In genomic region chr19:35754365-35755139, GRCh38 we compare ENCODE assay signal across 14 cellular contexts. TPM values are rescaled to one million over a fixed set of nuclear protein-coding genes. Genes with fewer than 3 reads are reported as not detected.
DNase-seq lines count a peak whose midpoint lies in the region; ATAC-seq, FAIRE-seq and TF ChIP-seq lines count a peak whose summit lies in the region.
"Had no signal": no experiment of that assay in that cellular context is flagged by ENCODE, and none has a peak within 500 bp of the region (broad histone marks: within the 10 kb centered on the region; RNA-seq: fewer than 3 reads in every experiment).

No MANE protein-coding gene starts in this region.

- H3K27me3 Mint-ChIP-seq in CD8-positive, alpha-beta T cell (ENCODE audit: low read depth) = peaks cover 9% of the 10 kb centered on the region
- no peaks in the 10 kb centered on the region for H3K27me3 Mint-ChIP-seq in activated T-helper 1 cell treated with anti-CD3 and anti-CD28 coated beads, Interleukin-12 subunit alpha, Interleukin-12 subunit beta, Interleukin-2, Interleukin-4 antibody, amounts not matched to agents 30 ng/mL and 10 ng/mL and 1 ng/mL, durations not matched to agents 14 hours and 24 hours and 36 hours (ENCODE audit: insufficient read depth)

- no peaks in the 10 kb centered on the region for H3K9me3 Mint-ChIP-seq in CD8-positive, alpha-beta T cell
- H3K9me3 Mint-ChIP-seq in activated T-helper 1 cell treated with anti-CD3 and anti-CD28 coated beads, Interleukin-12 subunit alpha, Interleukin-12 subunit beta, Interleukin-2, Interleukin-4 antibody, amounts not matched to agents 30 ng/mL and 10 ng/mL and 1 ng/mL, durations not matched to agents 14 hours and 24 hours and 36 hours = no peaks in the 10 kb centered on the region
- H3K9me3 Mint-ChIP-seq: activated T-cell treated with anti-CD3 and anti-CD28 coated beads, Interleukin-2, amount 50 U/mL, for 72 hours; CD4-positive, CD25-positive, alpha-beta regulatory T cell had no signal

- POLR2A ChIA-PET in CD8-positive, alpha-beta T cell (lab: Charles Lee) = no interaction called here

- peaks cover 36% of the 10 kb centered on the region for H3K4me1 Mint-ChIP-seq in CD8-positive, alpha-beta T cell (ENCODE audit: low read depth)
- peaks cover 37% of the 10 kb centered on the region for H3K4me1 Mint-ChIP-seq in activated T-helper 1 cell treated with anti-CD3 and anti-CD28 coated beads, Interleukin-12 subunit alpha, Interleukin-12 subunit beta, Interleukin-2, Interleukin-4 antibody, amounts not matched to agents 30 ng/mL and 10 ng/mL and 1 ng/mL, durations not matched to agents 14 hours and 24 hours and 36 hours (ENCODE audit: low read depth)

- CTCF ChIA-PET in CD8-positive, alpha-beta T cell (lab: Charles Lee) = no interaction called here

- no peak for FAIRE-seq in GM19239 (lab: Jason Lieb, UNC)

- no peak overlapping the region for H3K27ac Mint-ChIP-seq in CD8-positive, alpha-beta T cell
- H3K27ac Mint-ChIP-seq in activated T-helper 1 cell treated with anti-CD3 and anti-CD28 coated beads, Interleukin-12 subunit alpha, Interleukin-12 subunit beta, Interleukin-2, Interleukin-4 antibody, amounts not matched to agents 30 ng/mL and 10 ng/mL and 1 ng/mL, durations not matched to agents 14 hours and 24 hours and 36 hours = no peak overlapping the region
- H3K27ac Mint-ChIP-seq: activated T-cell treated with anti-CD3 and anti-CD28 coated beads, Interleukin-2, amount 50 U/mL, for 72 hours; CD4-positive, CD25-positive, alpha-beta regulatory T cell had no signal

- peaks cover 21% of the 10 kb centered on the region for H3K36me3 Mint-ChIP-seq in CD8-positive, alpha-beta T cell
- peaks cover 16% of the 10 kb centered on the region for H3K36me3 Mint-ChIP-seq in activated T-helper 1 cell treated with anti-CD3 and anti-CD28 coated beads, Interleukin-12 subunit alpha, Interleukin-12 subunit beta, Interleukin-2, Interleukin-4 antibody, amounts not matched to agents 30 ng/mL and 10 ng/mL and 1 ng/mL, durations not matched to agents 14 hours and 24 hours and 36 hours (ENCODE audit: low read depth)
- H3K36me3 Mint-ChIP-seq: CD4-positive, CD25-positive, alpha-beta regulatory T cell had no signal

- in situ Hi-C loops in KBM-7 (cut with MboI; ENCODE audit: low pct_unique_long_range_greater_than_20kb, low sequenced_read_pairs) = no loop called here

- H3K4me3 Mint-ChIP-seq in CD8-positive, alpha-beta T cell = peak overlapping the region; percentile 29
- H3K4me3 Mint-ChIP-seq in activated T-helper 1 cell treated with anti-CD3 and anti-CD28 coated beads, Interleukin-12 subunit alpha, Interleukin-12 subunit beta, Interleukin-2, Interleukin-4 antibody, amounts not matched to agents 30 ng/mL and 10 ng/mL and 1 ng/mL, durations not matched to agents 14 hours and 24 hours and 36 hours = peak overlapping the region; percentile 11

- H3K9me3 ChIP-seq in CD8-positive, alpha-beta T cell (ENCODE audit: low read length) = no peaks in the 10 kb centered on the region
- no peaks in the 10 kb centered on the region for H3K9me3 ChIP-seq in left ventricle myocardium inferior (replicated peaks)

- no peak overlapping the region for H3K4me3 ChIP-seq in CD8-positive, alpha-beta T cell (ENCODE audit: low read depth, low read length)
- H3K4me3 ChIP-seq in left ventricle myocardium inferior (peak overlapping the region; percentile 100), skin epidermis (no peak overlapping the region)

- H3K36me3 ChIP-seq in CD8-positive, alpha-beta T cell (ENCODE audit: insufficient read depth, low read length) = peaks cover 11% of the 10 kb centered on the region
- H3K36me3 ChIP-seq in left ventricle myocardium inferior = peaks cover 19% of the 10 kb centered on the region

- no peak for TF ChIP-seq CTCF in CD8-positive, alpha-beta T cell (IDR thresholded peaks at IDR 0.05)
- no peak for TF ChIP-seq CTCF in left ventricle myocardium inferior (IDR thresholded peaks at IDR 0.05; ENCODE audit: borderline replicate concordance)

- DNase-seq in CD8-positive, alpha-beta T cell = peak in 1 of 7 experiments; percentile 16
- no peak for DNase-seq in activated T-helper 1 cell treated with anti-CD3 and anti-CD28 coated beads, Interleukin-12 subunit alpha, Interleukin-12 subunit beta, Interleukin-2, Interleukin-4 antibody, amounts not matched to agents 30 ng/mL and 10 ng/mL and 1 ng/mL, durations not matched to agents 14 hours and 24 hours and 36 hours (ENCODE audit: low spot score)
- DNase-seq in left ventricle myocardium inferior (no peak), KBM-7 (no peak), SKM-1 treated with dmso at 0.1 percent for 144 hours (lab: John Stamatoyannopoulos, UW; ENCODE audit: unreplicated experiment) (no peak), GM19239 (ENCODE audit: insufficient read length, low spot score) (no peak)
- DNase-seq in stimulated activated CD4-positive, alpha-beta T cell treated with anti-CD3 and anti-CD28 coated beads, Interleukin-2, amount 100 ng/mL, for 24 hours = no peak
- DNase-seq: activated T-cell treated with anti-CD3 and anti-CD28 coated beads, Interleukin-2, amount 50 U/mL, for 72 hours; head of caudate nucleus; MV-4-11; NCI-H510A had no signal

- no peak overlapping the region for H3K27ac ChIP-seq in CD8-positive, alpha-beta T cell (ENCODE audit: low read depth, low read length)
- H3K27ac ChIP-seq in left ventricle myocardium inferior (replicated peaks) = peak overlapping the region; percentile 99
- peak overlapping the region in 11 of 21 experiments; percentile 48 to 97 (median 76) for H3K27ac ChIP-seq in skin epidermis

- no peaks in the 10 kb centered on the region for H3K27me3 ChIP-seq in CD8-positive, alpha-beta T cell (ENCODE audit: insufficient read depth, low read length)
- no peaks in the 10 kb centered on the region for H3K27me3 ChIP-seq in left ventricle myocardium inferior (ENCODE audit: low read depth)

- intact Hi-C loops in CD8-positive, alpha-beta T cell (cut with DNase I, micrococcal nuclease) = no loop called here
- intact Hi-C loops in activated T-helper 1 cell treated with anti-CD3 and anti-CD28 coated beads, Interleukin-12 subunit alpha, Interleukin-12 subunit beta, Interleukin-2, Interleukin-4 antibody, amounts not matched to agents 30 ng/mL and 10 ng/mL and 1 ng/mL, durations not matched to agents 14 hours and 24 hours and 36 hours (cut with micrococcal nuclease) = loop anchor here (5.0 kb wide), 1 partner anchor 207 kb away; the partner anchor contains the start of gene TMEM147
- intact Hi-C loops in left ventricle myocardium inferior (cut with micrococcal nuclease) = no loop called here

- no peak for ATAC-seq in CD8-positive, alpha-beta T cell
- ATAC-seq: activated T-cell treated with anti-CD3 and anti-CD28 coated beads, Interleukin-2, amount 50 U/mL, for 72 hours had no signal

- peaks cover 33% of the 10 kb centered on the region for H3K4me1 ChIP-seq in CD8-positive, alpha-beta T cell (ENCODE audit: insufficient read depth, low read length)
- peaks cover 65% of the 10 kb centered on the region for H3K4me1 ChIP-seq in left ventricle myocardium inferior

RNA-seq across cellular contexts. Expression of gene HSPB6, which starts 2.3 kb away (rescaled TPM):
- total RNA-seq in CD8-positive, alpha-beta T cell = not detected
- total RNA-seq in activated T-helper 1 cell treated with anti-CD3 and anti-CD28 coated beads, Interleukin-12 subunit alpha, Interleukin-12 subunit beta, Interleukin-2, Interleukin-4 antibody, amounts not matched to agents 30 ng/mL and 10 ng/mL and 1 ng/mL, durations not matched to agents 14 hours and 24 hours and 36 hours = 0.78 TPM in 1 of 2 replicates, not detected in the other
- 899 TPM for total RNA-seq in left ventricle myocardium inferior
- total RNA-seq: CD4-positive, CD25-positive, alpha-beta regulatory T cell; RPMI7951 had no signal

RNA-seq across cellular contexts. Expression of gene PROSER3, which starts 3.4 kb away (rescaled TPM):
- 10 to 100 TPM; 17.3 to 19.5 TPM for total RNA-seq in CD8-positive, alpha-beta T cell
- 39.5 and 45.1 TPM in 2 replicates for total RNA-seq in activated T-helper 1 cell treated with anti-CD3 and anti-CD28 coated beads, Interleukin-12 subunit alpha, Interleukin-12 subunit beta, Interleukin-2, Interleukin-4 antibody, amounts not matched to agents 30 ng/mL and 10 ng/mL and 1 ng/mL, durations not matched to agents 14 hours and 24 hours and 36 hours
- 4.8 TPM for total RNA-seq in left ventricle myocardium inferior

RNA-seq across cellular contexts. Expression of gene LIN37, which starts 6.2 kb away (rescaled TPM):
- 1 to 10 TPM; 5.5 to 9.3 TPM for total RNA-seq in CD8-positive, alpha-beta T cell
- 9.3 and 9.8 TPM in 2 replicates for total RNA-seq in activated T-helper 1 cell treated with anti-CD3 and anti-CD28 coated beads, Interleukin-12 subunit alpha, Interleukin-12 subunit beta, Interleukin-2, Interleukin-4 antibody, amounts not matched to agents 30 ng/mL and 10 ng/mL and 1 ng/mL, durations not matched to agents 14 hours and 24 hours and 36 hours
- 6.2 TPM for total RNA-seq in left ventricle myocardium inferior

RNA-seq across cellular contexts. Expression of gene PSENEN, which starts 9.1 kb away (rescaled TPM):
- 10 to 100 TPM in 1 of 2 experiments, 1 to 10 TPM in 1; 9.4 to 11.1 TPM for total RNA-seq in CD8-positive, alpha-beta T cell
- total RNA-seq in activated T-helper 1 cell treated with anti-CD3 and anti-CD28 coated beads, Interleukin-12 subunit alpha, Interleukin-12 subunit beta, Interleukin-2, Interleukin-4 antibody, amounts not matched to agents 30 ng/mL and 10 ng/mL and 1 ng/mL, durations not matched to agents 14 hours and 24 hours and 36 hours = 50.6 and 54.6 TPM in 2 replicates
- total RNA-seq in left ventricle myocardium inferior = 43.1 TPM

RNA-seq across cellular contexts. Expression of gene U2AF1L4, which starts 9.3 kb away (rescaled TPM):
- 10 to 100 TPM; 65.2 to 69.5 TPM for total RNA-seq in CD8-positive, alpha-beta T cell
- total RNA-seq in activated T-helper 1 cell treated with anti-CD3 and anti-CD28 coated beads, Interleukin-12 subunit alpha, Interleukin-12 subunit beta, Interleukin-2, Interleukin-4 antibody, amounts not matched to agents 30 ng/mL and 10 ng/mL and 1 ng/mL, durations not matched to agents 14 hours and 24 hours and 36 hours = 28.1 and 29.7 TPM in 2 replicates
- total RNA-seq in left ventricle myocardium inferior = 24.9 TPM

Comparison
In these comparisons a context has a peak if more than half of its experiments do, and no peak if none do; other contexts are left out.
1. RNA of gene HSPB6, which starts 2.3 kb away (total RNA-seq): 899 TPM in left ventricle myocardium inferior (single experiment); 0.78 TPM in activated T-helper 1 cell treated with anti-CD3 and anti-CD28 coated beads, Interleukin-12 subunit alpha, Interleukin-12 subunit beta, Interleukin-2, Interleukin-4 antibody, amounts not matched to agents 30 ng/mL and 10 ng/mL and 1 ng/mL, durations not matched to agents 14 hours and 24 hours and 36 hours and not detected in CD8-positive, alpha-beta T cell; every median in the first group is over 100 times any median in the second.